13 cellular contexts compared by ENCODE assay signal in genomic region chr2:64516651-64517510, GRCh38.
"Had no signal": no experiment of that assay in that cellular context is flagged by ENCODE, and none has a peak within 500 bp of the region (broad histone marks: within the 10 kb centered on the region; RNA-seq: fewer than 3 reads in every experiment).

No MANE protein-coding gene starts in this region.

- H3K9me3 Mint-ChIP-seq: activated CD4-positive, alpha-beta memory T cell treated with anti-CD3 and anti-CD28 coated beads, Interleukin-2, amount 10 ng/mL, durations not matched to agents 7 days and 5 days; activated naive CD8-positive, alpha-beta T cell treated with anti-CD3 and anti-CD28 coated beads for 36 hours; stimulated activated memory B cell treated with anti-CD40 and anti-IgM and Interleukin-4, amounts not matched to agents 10 μg/mL and 1 μg/mL and 100 μg/mL, for 72 hours had no signal

- H3K36me3 Mint-ChIP-seq: activated naive CD8-positive, alpha-beta T cell treated with anti-CD3 and anti-CD28 coated beads for 36 hours; stimulated activated memory B cell treated with anti-CD40 and anti-IgM and Interleukin-4, amounts not matched to agents 10 μg/mL and 1 μg/mL and 100 μg/mL, for 72 hours had no signal

- H3K4me3 Mint-ChIP-seq: activated CD4-positive, alpha-beta memory T cell treated with anti-CD3 and anti-CD28 coated beads, Interleukin-2, amount 10 ng/mL, durations not matched to agents 7 days and 5 days; activated naive CD8-positive, alpha-beta T cell treated with anti-CD3 and anti-CD28 coated beads for 36 hours; stimulated activated memory B cell treated with anti-CD40 and anti-IgM and Interleukin-4, amounts not matched to agents 10 μg/mL and 1 μg/mL and 100 μg/mL, for 72 hours had no signal

- H3K27ac Mint-ChIP-seq: activated CD4-positive, alpha-beta memory T cell treated with anti-CD3 and anti-CD28 coated beads, Interleukin-2, amount 10 ng/mL, durations not matched to agents 7 days and 5 days; activated naive CD8-positive, alpha-beta T cell treated with anti-CD3 and anti-CD28 coated beads for 36 hours; stimulated activated memory B cell treated with anti-CD40 and anti-IgM and Interleukin-4, amounts not matched to agents 10 μg/mL and 1 μg/mL and 100 μg/mL, for 72 hours had no signal

- H3K9me3 ChIP-seq: gastrocnemius medialis, right atrium auricular region, tibial nerve had no signal

- H3K4me3 ChIP-seq: gastrocnemius medialis, right atrium auricular region, tibial nerve had no signal

- H3K4me1 Mint-ChIP-seq: activated CD4-positive, alpha-beta memory T cell treated with anti-CD3 and anti-CD28 coated beads, Interleukin-2, amount 10 ng/mL, durations not matched to agents 7 days and 5 days; activated naive CD8-positive, alpha-beta T cell treated with anti-CD3 and anti-CD28 coated beads for 36 hours; stimulated activated memory B cell treated with anti-CD40 and anti-IgM and Interleukin-4, amounts not matched to agents 10 μg/mL and 1 μg/mL and 100 μg/mL, for 72 hours had no signal

- H3K27me3 Mint-ChIP-seq: activated naive CD8-positive, alpha-beta T cell treated with anti-CD3 and anti-CD28 coated beads for 36 hours; stimulated activated memory B cell treated with anti-CD40 and anti-IgM and Interleukin-4, amounts not matched to agents 10 μg/mL and 1 μg/mL and 100 μg/mL, for 72 hours had no signal

- DNase-seq: activated CD4-positive, alpha-beta memory T cell treated with anti-CD3 and anti-CD28 coated beads, Interleukin-2, amount 10 ng/mL, durations not matched to agents 7 days and 5 days; activated CD4-positive, alpha-beta T cell treated with anti-CD3 and anti-CD28 coated beads for 1 hour; activated gamma-delta T cell; activated naive CD8-positive, alpha-beta T cell treated with anti-CD3 and anti-CD28 coated beads for 36 hours; activated T-cell treated with anti-CD3 and anti-CD28 coated beads, Interleukin-2, amount 50 U/mL, for 48 hours; anterior cingulate cortex; gastrocnemius medialis; kidney; posterior cingulate gyrus; small intestine had no signal

- H3K27me3 ChIP-seq: gastrocnemius medialis, right atrium auricular region, tibial nerve had no signal

- ATAC-seq: gastrocnemius medialis; stimulated activated memory B cell treated with anti-CD40 and anti-IgM and Interleukin-4, amounts not matched to agents 10 μg/mL and 1 μg/mL and 100 μg/mL, for 72 hours had no signal

- H3K27ac ChIP-seq: gastrocnemius medialis, right atrium auricular region, tibial nerve had no signal

- H3K4me1 ChIP-seq: gastrocnemius medialis, right atrium auricular region, tibial nerve had no signal

- H3K36me3 ChIP-seq: gastrocnemius medialis, right atrium auricular region, tibial nerve had no signal
